27 cellular contexts compared by ENCODE assay signal in genomic region chr16:81816351-81816750, GRCh38. TPM values are rescaled to one million over a fixed set of nuclear protein-coding genes. Genes with fewer than 3 reads are reported as not detected.
DNase-seq lines count a peak whose midpoint lies in the region; ATAC-seq and TF ChIP-seq lines count a peak whose summit lies in the region.
"Had no signal": no experiment of that assay in that cellular context is flagged by ENCODE, and none has a peak within 500 bp of the region (broad histone marks: within the 10 kb centered on the region; RNA-seq: fewer than 3 reads in every experiment).

No MANE protein-coding gene starts in this region.

- H3K79me2 ChIP-seq in SU-DHL-6 (ENCODE audit: insufficient read depth, low read length) = peaks cover 57% of the 10 kb centered on the region

- 78 to 84% (median 83%) methylated on average over 2 of the region's 2 CpGs for WGBS in spleen, 5 donors

- no peaks in the 10 kb centered on the region for H3K9me2 ChIP-seq in SU-DHL-6 (replicated peaks; ENCODE audit: insufficient read depth, low read length)

- H3K9me3 Mint-ChIP-seq in CD8-positive, alpha-beta memory T cell = peaks cover 0 to 2% (median 0%) of the 10 kb centered on the region in 5 donors
- H3K9me3 Mint-ChIP-seq in chondrocyte (ENCODE audit: low read depth) = peaks cover 8% of the 10 kb centered on the region
- H3K9me3 Mint-ChIP-seq: activated CD4-positive, alpha-beta T cell treated with anti-CD3 and anti-CD28 coated beads, Interleukin-2, amount 10 ng/mL, durations not matched to agents 7 days and 5 days; activated naive CD8-positive, alpha-beta T cell treated with anti-CD3 and anti-CD28 coated beads, Interleukin-2, amount 10 ng/mL, durations not matched to agents 7 days and 5 days; activated T-cell treated with anti-CD3 and anti-CD28 coated beads, Interleukin-2, amount 50 U/mL, for 4 hours had no signal

- peaks cover 79% of the 10 kb centered on the region for H3F3A ChIP-seq in SU-DHL-6 (ENCODE audit: insufficient read depth)

- no peaks in the 10 kb centered on the region for H3K27me3 ChIP-seq in CD8-positive, alpha-beta memory T cell (ENCODE audit: insufficient read depth, low read length, poor library complexity, severe bottlenecking)
- H3K27me3 ChIP-seq in SU-DHL-6 (ENCODE audit: low read length) = no peaks in the 10 kb centered on the region
- H3K27me3 ChIP-seq in spleen (replicated peaks in 1 of 7) = no peaks in the 10 kb centered on the region
- H3K27me3 ChIP-seq: ascending aorta, colonic mucosa, pancreas, SJCRH30, uterus had no signal

- H3K4me1 ChIP-seq in CD8-positive, alpha-beta memory T cell (ENCODE audit: insufficient read depth, low read length) = peaks cover 9% of the 10 kb centered on the region
- peaks cover 22 to 91% (median 79%) of the 10 kb centered on the region in 6 donors for H3K4me1 ChIP-seq in spleen
- H3K4me1 ChIP-seq: ascending aorta, colonic mucosa, pancreas, SJCRH30, uterus had no signal

- POLR2A ChIA-PET in CD8-positive, alpha-beta memory T cell (lab: Charles Lee) = interaction anchor here (1.5 kb wide), 1 partner anchor 18 kb away, joined by 5 read pairs; no protein-coding TSS in a partner anchor

- H2AFZ ChIP-seq in SU-DHL-6 (ENCODE audit: low read depth, low read length, severe bottlenecking) = no peak overlapping the region

- H3K4me2 ChIP-seq in SU-DHL-6 (ENCODE audit: low read depth, low read length, poor library complexity, severe bottlenecking) = peak overlapping the region; percentile 89

- peak overlapping the region; percentile 65 for H3K27ac ChIP-seq in CD8-positive, alpha-beta memory T cell (ENCODE audit: low read depth, low read length)
- H3K27ac ChIP-seq in SU-DHL-6 (ENCODE audit: low read depth, low read length) = peak overlapping the region; percentile 100
- H3K27ac ChIP-seq in spleen = peak overlapping the region in 7 of 8 donors; percentile 72 to 95 (median 90)
- H3K27ac ChIP-seq: ascending aorta, colonic mucosa, pancreas, SJCRH30, thoracic aorta had no signal

- TF ChIP-seq POLR2A in spleen (IDR thresholded peaks at IDR 0.05) = no peak

- DNase-seq in CD8-positive, alpha-beta memory T cell = no peak
- no peak for DNase-seq in spleen
- no peak for DNase-seq in amniotic stem cell (lab: John Stamatoyannopoulos, UW)
- DNase-seq in D341Med (ENCODE audit: low spot score) = no peak
- no peak for DNase-seq in chondrocyte (ENCODE audit: low spot score)
- DNase-seq: activated CD4-positive, alpha-beta T cell treated with anti-CD3 and anti-CD28 coated beads, Interleukin-2, amount 10 ng/mL, durations not matched to agents 7 days and 5 days; activated gamma-delta T cell treated with Interleukin-2 at 50 U/mL for 16 hours; activated naive CD8-positive, alpha-beta T cell treated with anti-CD3 and anti-CD28 coated beads, Interleukin-2, amount 10 ng/mL, durations not matched to agents 7 days and 5 days; activated T-cell treated with anti-CD3 and anti-CD28 coated beads, Interleukin-2, amount 50 U/mL, for 4 hours; AML-193; colonic mucosa; effector memory CD4-positive, alpha-beta T cell; erythroblast; KG1; NCI-H446; NCI-H774; pancreas; SJCRH30; stimulated activated naive CD8-positive, alpha-beta T cell treated with anti-CD3 and anti-CD28 coated beads, Interleukin-15, amount 100 ng/mL, for 72 hours; uterus had no signal

- H3K4me3 ChIP-seq in CD8-positive, alpha-beta memory T cell (ENCODE audit: low read length) = no peak overlapping the region
- H3K4me3 ChIP-seq in SU-DHL-6 (ENCODE audit: insufficient read depth, low read length, poor library complexity, severe bottlenecking) (peak overlapping the region; percentile 45), spleen (no peak overlapping the region)
- H3K4me3 ChIP-seq: ascending aorta, colonic mucosa, pancreas, SJCRH30, thoracic aorta, uterus had no signal

- CTCF ChIA-PET in CD8-positive, alpha-beta memory T cell (lab: Charles Lee) = interaction anchor here (1.0 kb wide), 1 partner anchor 11 kb away, joined by 3 read pairs; no protein-coding TSS in a partner anchor

- TF ChIP-seq CTCF in SU-DHL-6 (IDR thresholded peaks at IDR 0.05; ENCODE audit: insufficient read depth, low read length, poor library complexity, severe bottlenecking) (no peak), spleen (IDR thresholded peaks at IDR 0.05 in 8 of 11, conservative IDR thresholded peaks at IDR 0.05 in 3 of 11) (no peak), chondrocyte (IDR thresholded peaks at IDR 0.05) (no peak)

- ATAC-seq in HG03175 (IDR thresholded peaks at IDR 0.05; ENCODE audit: unreplicated experiment) (peak; percentile 0), GM21576 (IDR thresholded peaks at IDR 0.05; ENCODE audit: unreplicated experiment) (no peak)
- ATAC-seq: activated T-cell treated with anti-CD3 and anti-CD28 coated beads, Interleukin-2, amount 50 U/mL, for 4 hours; pancreas; stimulated activated naive CD8-positive, alpha-beta T cell treated with anti-CD3 and anti-CD28 coated beads, Interleukin-15, amount 100 ng/mL, for 72 hours; WTC11 had no signal

- peaks cover 0 to 4% of the 10 kb centered on the region in 2 donors for H3K27me3 Mint-ChIP-seq in CD8-positive, alpha-beta memory T cell
- peaks cover 20% of the 10 kb centered on the region for H3K27me3 Mint-ChIP-seq in chondrocyte (ENCODE audit: low read depth)
- H3K27me3 Mint-ChIP-seq: activated CD4-positive, alpha-beta T cell treated with anti-CD3 and anti-CD28 coated beads, Interleukin-2, amount 10 ng/mL, durations not matched to agents 7 days and 5 days had no signal

- H3K27ac Mint-ChIP-seq in CD8-positive, alpha-beta memory T cell = peak overlapping the region in 4 of 8 donors; percentile 80 to 93 (median 86)
- H3K27ac Mint-ChIP-seq in chondrocyte (ENCODE audit: unreplicated experiment) = no peak overlapping the region
- H3K27ac Mint-ChIP-seq: activated CD4-positive, alpha-beta T cell treated with anti-CD3 and anti-CD28 coated beads, Interleukin-2, amount 10 ng/mL, durations not matched to agents 7 days and 5 days; activated naive CD8-positive, alpha-beta T cell treated with anti-CD3 and anti-CD28 coated beads, Interleukin-2, amount 10 ng/mL, durations not matched to agents 7 days and 5 days; WTC11 had no signal

- no peaks in the 10 kb centered on the region for H3K9me3 ChIP-seq in CD8-positive, alpha-beta memory T cell (ENCODE audit: low read length)
- no peaks in the 10 kb centered on the region for H3K9me3 ChIP-seq in SU-DHL-6 (ENCODE audit: insufficient read depth, low read length)
- H3K9me3 ChIP-seq in spleen = no peaks in the 10 kb centered on the region
- H3K9me3 ChIP-seq: ascending aorta, colonic mucosa, pancreas, SJCRH30, thoracic aorta, uterus had no signal

- peak overlapping the region; percentile 68 for H3K9ac ChIP-seq in SU-DHL-6 (ENCODE audit: low read length)

- H3K36me3 Mint-ChIP-seq in CD8-positive, alpha-beta memory T cell = no peaks in the 10 kb centered on the region
- no peaks in the 10 kb centered on the region for H3K36me3 Mint-ChIP-seq in chondrocyte (ENCODE audit: low read depth)
- H3K36me3 Mint-ChIP-seq: WTC11 had no signal

- H3K4me3 Mint-ChIP-seq in CD8-positive, alpha-beta memory T cell = peak overlapping the region in 2 of 7 donors; percentile 50 to 62
- no peak overlapping the region for H3K4me3 Mint-ChIP-seq in chondrocyte (ENCODE audit: unreplicated experiment)
- H3K4me3 Mint-ChIP-seq: activated CD4-positive, alpha-beta T cell treated with anti-CD3 and anti-CD28 coated beads, Interleukin-2, amount 10 ng/mL, durations not matched to agents 7 days and 5 days; activated naive CD8-positive, alpha-beta T cell treated with anti-CD3 and anti-CD28 coated beads, Interleukin-2, amount 10 ng/mL, durations not matched to agents 7 days and 5 days; activated T-cell treated with anti-CD3 and anti-CD28 coated beads, Interleukin-2, amount 50 U/mL, for 4 hours; neural crest cell; stimulated activated naive CD8-positive, alpha-beta T cell treated with anti-CD3 and anti-CD28 coated beads, Interleukin-15, amount 100 ng/mL, for 72 hours; WTC11 had no signal

- peaks cover 26 to 72% (median 28%) of the 10 kb centered on the region in 3 donors for H3K4me1 Mint-ChIP-seq in CD8-positive, alpha-beta memory T cell
- peaks cover 3% of the 10 kb centered on the region for H3K4me1 Mint-ChIP-seq in chondrocyte (ENCODE audit: low read depth)

- H3K36me3 ChIP-seq in CD8-positive, alpha-beta memory T cell (ENCODE audit: insufficient read depth, low read length) = no peaks in the 10 kb centered on the region
- H3K36me3 ChIP-seq in SU-DHL-6 (ENCODE audit: low read length) = no peaks in the 10 kb centered on the region
- H3K36me3 ChIP-seq in spleen = no peaks in the 10 kb centered on the region
- H3K36me3 ChIP-seq: ascending aorta, colonic mucosa, pancreas, SJCRH30, thoracic aorta, uterus had no signal

- intact Hi-C loops in spleen (cut with DNase I; ENCODE audit: low total_unique reads) = no loop called here

- H4K20me1 ChIP-seq in SU-DHL-6 (ENCODE audit: low read depth, low read length) = no peaks in the 10 kb centered on the region

RNA-seq across cellular contexts. Expression of gene PLCG2, which starts 37.3 kb away (rescaled TPM):
- 10 to 100 TPM; 14.2 to 16.2 TPM for total RNA-seq in CD8-positive, alpha-beta memory T cell
- 5.4 TPM for polyA plus RNA-seq in CD8-positive, alpha-beta memory T cell
- 100 to 1,000 TPM; 111 to 277 (median 161) TPM for total RNA-seq in spleen
- polyA plus RNA-seq in spleen = 10 to 100 TPM; 57.1 to 83.2 (median 61.9) TPM
- total RNA-seq in chondrocyte = 0.94 to 1.1 TPM (median 1.1 TPM) in 3 replicates

Comparison
In these comparisons a context has a peak if more than half of its experiments do, and no peak if none do; other contexts are left out.
1. RNA of gene PLCG2, which starts 37.3 kb away (total RNA-seq): 111 to 277 TPM in spleen; 14.2 to 16.2 TPM in CD8-positive, alpha-beta memory T cell and 0.94 to 1.1 TPM in chondrocyte; every median in the first group is over 4 times any median in the second.
2. Peak in every context shown above with its lines, with median percentiles within 50 percentile points of each other: H3K27ac ChIP-seq.